Comparison of ENCODE assay signal across 25 cellular contexts in genomic region chr10:70514591-70514990, GRCh38.
"Had no signal": no experiment of that assay in that cellular context is flagged by ENCODE, and none has a peak within 500 bp of the region (broad histone marks: within the 10 kb centered on the region; RNA-seq: fewer than 3 reads in every experiment).

No MANE protein-coding gene starts in this region.

- H3K4me3 Mint-ChIP-seq: activated naive CD8-positive, alpha-beta T cell; activated T-cell treated with anti-CD3 and anti-CD28 coated beads, Interleukin-2, amount 50 U/mL, for 4 hours; central memory CD8-positive, alpha-beta T cell; endodermal cell; natural killer cell; T-helper 2 cell treated with Interferon-gamma antibody and Interleukin-4, amounts not matched to agents 5 μg/mL and 100 μg/mL, for 36 hours had no signal

- H3K9me3 Mint-ChIP-seq: activated T-cell treated with anti-CD3 and anti-CD28 coated beads, Interleukin-2, amount 50 U/mL, for 4 hours; activated T-helper 2 cell treated with anti-CD3 and anti-CD28 coated beads, Interferon-gamma antibody, Interleukin-2, Interleukin-4, amounts not matched to agents 10 μg/mL and 5 μg/mL and 100 μg/mL, durations not matched to agents 14 hours and 24 hours and 36 hours; central memory CD8-positive, alpha-beta T cell; endodermal cell; natural killer cell; T-helper 2 cell treated with Interferon-gamma antibody and Interleukin-4, amounts not matched to agents 5 μg/mL and 100 μg/mL, for 36 hours had no signal

- H3K4me1 ChIP-seq: colonic mucosa, prostate gland had no signal

- H3K4me1 Mint-ChIP-seq: central memory CD8-positive, alpha-beta T cell had no signal

- H3K27me3 Mint-ChIP-seq: activated naive CD8-positive, alpha-beta T cell had no signal

- H3K27ac Mint-ChIP-seq: activated naive CD8-positive, alpha-beta T cell; activated T-helper 2 cell treated with anti-CD3 and anti-CD28 coated beads, Interferon-gamma antibody, Interleukin-2, Interleukin-4, amounts not matched to agents 10 μg/mL and 5 μg/mL and 100 μg/mL, durations not matched to agents 14 hours and 24 hours and 36 hours; endodermal cell; natural killer cell; T-helper 2 cell treated with Interferon-gamma antibody and Interleukin-4, amounts not matched to agents 5 μg/mL and 100 μg/mL, for 36 hours had no signal

- H3K36me3 ChIP-seq: adrenal gland, ascending aorta, colonic mucosa, heart right ventricle, ovary, prostate gland, thoracic aorta, upper lobe of left lung, WERI-Rb-1 had no signal

- H3K27me3 ChIP-seq: adrenal gland, ascending aorta, colonic mucosa, dorsolateral prefrontal cortex, heart right ventricle, ovary, upper lobe of left lung had no signal

- H3K9me3 ChIP-seq: adrenal gland, ascending aorta, colonic mucosa, heart right ventricle, ovary, prostate gland, thoracic aorta, upper lobe of left lung had no signal

- DNase-seq: activated CD4-positive, alpha-beta T cell treated with anti-CD3 and anti-CD28 coated beads for 1 hour; activated CD8-positive, alpha-beta memory T cell treated with anti-CD3 and anti-CD28 coated beads, Interleukin-2, amount 50 U/mL, for 48 hours; activated naive CD4-positive, alpha-beta T cell; activated T-cell treated with anti-CD3 and anti-CD28 coated beads, Interleukin-2, amount 50 U/mL, for 4 hours; adrenal gland; colonic mucosa; dorsolateral prefrontal cortex; heart right ventricle; islet precursor cell; natural killer cell; ovary; stimulated activated CD8-positive, alpha-beta memory T cell treated with anti-CD3 and anti-CD28 coated beads, Interleukin-4, amount 100 ng/mL, for 48 hours; stimulated activated naive CD4-positive, alpha-beta T cell; WERI-Rb-1 had no signal

- H3K27ac ChIP-seq: adrenal gland, ascending aorta, colonic mucosa, epithelial cell of prostate, heart right ventricle, ovary, prostate gland, thoracic aorta, WERI-Rb-1 had no signal

- H3K36me3 Mint-ChIP-seq: activated naive CD8-positive, alpha-beta T cell; natural killer cell had no signal

- H3K4me3 ChIP-seq: adrenal gland, ascending aorta, colonic mucosa, dorsolateral prefrontal cortex, heart right ventricle, lung, ovary, prostate gland, thoracic aorta, upper lobe of left lung had no signal

- ATAC-seq: natural killer cell had no signal
